11 cellular contexts compared by ENCODE assay signal in genomic region chr7:26279405-26279804, GRCh38. TPM values are rescaled to one million over a fixed set of nuclear protein-coding genes. Genes with fewer than 3 reads are reported as not detected.
DNase-seq lines count a peak whose midpoint lies in the region; ATAC-seq lines count a peak whose summit lies in the region.
"Had no signal": no experiment of that assay in that cellular context is flagged by ENCODE, and none has a peak within 500 bp of the region (broad histone marks: within the 10 kb centered on the region; RNA-seq: fewer than 3 reads in every experiment).

No MANE protein-coding gene starts in this region.

- peaks cover 23% of the 10 kb centered on the region for H3K4me1 Mint-ChIP-seq in activated T-cell treated with anti-CD3 and anti-CD28 coated beads, Interleukin-2, amount 50 U/mL, for 24 hours (ENCODE audit: low read depth)
- peaks cover 11% of the 10 kb centered on the region for H3K4me1 Mint-ChIP-seq in activated T-helper 17 cell treated with anti-CD3 and anti-CD28 coated beads, Interleukin-2, amount 50 U/mL, for 72 hours
- H3K4me1 Mint-ChIP-seq in stimulated activated memory B cell treated with anti-CD40 and anti-IgM and Interleukin-4, amounts not matched to agents 10 μg/mL and 1 μg/mL and 100 μg/mL, for 72 hours, result peaks cover 5% of the 10 kb centered on the region

- no peak overlapping the region for H2AFZ ChIP-seq in neuronal stem cell (ENCODE audit: low read length)

- no CpG with 5 or more reads among the region's 4 CpGs for WGBS in neuronal stem cell (ENCODE audit: extremely low coverage in 2 of 2, insufficient read length in 2 of 2, insufficient replicate concordance in 1 of 2), 2 donors

- no peaks in the 10 kb centered on the region for H3K27me3 Mint-ChIP-seq in activated T-cell treated with anti-CD3 and anti-CD28 coated beads, Interleukin-2, amount 50 U/mL, for 24 hours
- H3K27me3 Mint-ChIP-seq in activated T-helper 17 cell treated with anti-CD3 and anti-CD28 coated beads, Interleukin-2, amount 50 U/mL, for 72 hours, result no peaks in the 10 kb centered on the region
- no peaks in the 10 kb centered on the region for H3K27me3 Mint-ChIP-seq in stimulated activated memory B cell treated with anti-CD40 and anti-IgM and Interleukin-4, amounts not matched to agents 10 μg/mL and 1 μg/mL and 100 μg/mL, for 72 hours

- H3K36me3 ChIP-seq in neuronal stem cell (replicated peaks in 1 of 2; ENCODE audit: control insufficient read depth in 2 of 2, insufficient read depth in 2 of 2, low read length in 2 of 2), result no peaks in the 10 kb centered on the region
- H3K36me3 ChIP-seq: gastroesophageal sphincter had no signal

- no peak overlapping the region for H2BK5ac ChIP-seq in neuronal stem cell (ENCODE audit: low read length)

- peak overlapping the region; percentile 48 for H3K27ac Mint-ChIP-seq in activated T-cell treated with anti-CD3 and anti-CD28 coated beads, Interleukin-2, amount 50 U/mL, for 24 hours
- peak overlapping the region; percentile 64 for H3K27ac Mint-ChIP-seq in activated T-helper 17 cell treated with anti-CD3 and anti-CD28 coated beads, Interleukin-2, amount 50 U/mL, for 72 hours
- peak overlapping the region; percentile 3 for H3K27ac Mint-ChIP-seq in stimulated activated memory B cell treated with anti-CD40 and anti-IgM and Interleukin-4, amounts not matched to agents 10 μg/mL and 1 μg/mL and 100 μg/mL, for 72 hours

- no peak overlapping the region for H3K14ac ChIP-seq in neuronal stem cell (ENCODE audit: low read length)

- no peaks in the 10 kb centered on the region for H3K36me3 Mint-ChIP-seq in activated T-cell treated with anti-CD3 and anti-CD28 coated beads, Interleukin-2, amount 50 U/mL, for 24 hours (ENCODE audit: low read depth)
- no peaks in the 10 kb centered on the region for H3K36me3 Mint-ChIP-seq in activated T-helper 17 cell treated with anti-CD3 and anti-CD28 coated beads, Interleukin-2, amount 50 U/mL, for 72 hours (ENCODE audit: low read depth)
- H3K36me3 Mint-ChIP-seq in stimulated activated memory B cell treated with anti-CD40 and anti-IgM and Interleukin-4, amounts not matched to agents 10 μg/mL and 1 μg/mL and 100 μg/mL, for 72 hours, result no peaks in the 10 kb centered on the region

- no peak overlapping the region for H3K4me3 Mint-ChIP-seq in activated T-cell treated with anti-CD3 and anti-CD28 coated beads, Interleukin-2, amount 50 U/mL, for 24 hours
- H3K4me3 Mint-ChIP-seq in activated T-helper 17 cell treated with anti-CD3 and anti-CD28 coated beads, Interleukin-2, amount 50 U/mL, for 72 hours, result peak overlapping the region; percentile 53
- no peak overlapping the region for H3K4me3 Mint-ChIP-seq in stimulated activated memory B cell treated with anti-CD40 and anti-IgM and Interleukin-4, amounts not matched to agents 10 μg/mL and 1 μg/mL and 100 μg/mL, for 72 hours

- no peak overlapping the region for H3K4me2 ChIP-seq in neuronal stem cell (ENCODE audit: insufficient read depth, low read length, poor library complexity, severe bottlenecking)

- no peak overlapping the region for H3K23ac ChIP-seq in neuronal stem cell (ENCODE audit: low read depth, low read length, poor library complexity)

- H3K18ac ChIP-seq in neuronal stem cell (ENCODE audit: low read length), result no peak overlapping the region

- no peaks in the 10 kb centered on the region for H3K4me1 ChIP-seq in neuronal stem cell (ENCODE audit: control insufficient read depth in 2 of 2, insufficient read depth in 1 of 2, low read depth in 1 of 2, low read length in 2 of 2)
- H3K4me1 ChIP-seq: gastroesophageal sphincter had no signal

- no peak overlapping the region for H2AK5ac ChIP-seq in neuronal stem cell (ENCODE audit: low read depth, low read length)

- no peak overlapping the region for H2BK12ac ChIP-seq in neuronal stem cell (ENCODE audit: low read length)

- H2BK120ac ChIP-seq in neuronal stem cell (ENCODE audit: low read depth, low read length), result no peak overlapping the region

- peaks cover 5% of the 10 kb centered on the region for H3K9me3 Mint-ChIP-seq in activated T-cell treated with anti-CD3 and anti-CD28 coated beads, Interleukin-2, amount 50 U/mL, for 24 hours
- H3K9me3 Mint-ChIP-seq in activated T-helper 17 cell treated with anti-CD3 and anti-CD28 coated beads, Interleukin-2, amount 50 U/mL, for 72 hours, result no peaks in the 10 kb centered on the region
- H3K9me3 Mint-ChIP-seq in stimulated activated memory B cell treated with anti-CD40 and anti-IgM and Interleukin-4, amounts not matched to agents 10 μg/mL and 1 μg/mL and 100 μg/mL, for 72 hours, result no peaks in the 10 kb centered on the region

- peak; percentile 87 for ATAC-seq in activated T-helper 17 cell treated with anti-CD3 and anti-CD28 coated beads, Interleukin-2, amount 50 U/mL, for 72 hours (replicated peaks)
- ATAC-seq in stimulated activated memory B cell treated with anti-CD40 and anti-IgM and Interleukin-4, amounts not matched to agents 10 μg/mL and 1 μg/mL and 100 μg/mL, for 72 hours, result no peak
- ATAC-seq: gastroesophageal sphincter had no signal

- no peak overlapping the region for H3K4me3 ChIP-seq in neuronal stem cell (ENCODE audit: low read length in 2 of 2)
- H3K4me3 ChIP-seq: gastroesophageal sphincter, lung had no signal

- H3K27me3 ChIP-seq in neuronal stem cell (ENCODE audit: control insufficient read depth in 3 of 3, insufficient read depth in 3 of 3, low read depth in 1 of 3, low read length in 3 of 3), result no peaks in the 10 kb centered on the region
- H3K27me3 ChIP-seq: gastroesophageal sphincter had no signal

- H4K91ac ChIP-seq in neuronal stem cell (ENCODE audit: low read depth, low read length, poor library complexity), result no peak overlapping the region

- H3K9ac ChIP-seq in neuronal stem cell (ENCODE audit: low read depth, low read length, poor library complexity), result no peak overlapping the region

- no peak overlapping the region for H4K8ac ChIP-seq in neuronal stem cell (ENCODE audit: low read depth, low read length)

- no peak overlapping the region for H3K27ac ChIP-seq in neuronal stem cell (replicated peaks; ENCODE audit: low read length)
- H3K27ac ChIP-seq: gastroesophageal sphincter had no signal

- no peaks in the 10 kb centered on the region for H3K79me1 ChIP-seq in neuronal stem cell (ENCODE audit: low read depth, low read length)

- no peak overlapping the region for H2BK15ac ChIP-seq in neuronal stem cell (ENCODE audit: low read length)

- no peak overlapping the region for H3K4ac ChIP-seq in neuronal stem cell (ENCODE audit: low read length)

- no peaks in the 10 kb centered on the region for H3K9me3 ChIP-seq in neuronal stem cell (replicated peaks in 1 of 2; ENCODE audit: control insufficient read depth in 2 of 2, insufficient read depth in 1 of 2, low read depth in 1 of 2, low read length in 2 of 2)
- H3K9me3 ChIP-seq: gastroesophageal sphincter had no signal

- DNase-seq in activated T-cell treated with anti-CD3 and anti-CD28 coated beads, Interleukin-2, amount 50 U/mL, for 24 hours, result no peak
- no peak for DNase-seq in activated T-cell treated with anti-CD3 and anti-CD28 coated beads, Interleukin-2, amount 50 U/mL, for 1 hour
- DNase-seq in HT1080 (ENCODE audit: low read depth) (peak; percentile 66), neuronal stem cell (ENCODE audit: low spot score) (no peak), nucleus accumbens (lab: John Stamatoyannopoulos, UW) (no peak), middle frontal gyrus (ENCODE audit: extremely low spot score, low spot score) (no peak)
- DNase-seq: NCI-H1436 treated with DMSO at 0.1 percent for 48 hours had no signal

RNA-seq across cellular contexts. Expression of gene SNX10, which starts 12.3 kb away (rescaled TPM):
- total RNA-seq in HT1080 (2014; rRNA removed; shearing (Covaris generic)), result 3.2 and 3.8 TPM in 2 replicates
- polyA plus RNA-seq in HT1080 (2015; cell fraction: cytosol; rRNA removed), result 10.1 and 12.9 TPM in 2 replicates
- polyA plus RNA-seq in HT1080 (2015; cell fraction: nucleus; rRNA removed), result 3.7 and 4.4 TPM in 2 replicates
- total RNA-seq in activated T-helper 17 cell treated with anti-CD3 and anti-CD28 coated beads, Interleukin-2, amount 50 U/mL, for 72 hours, result 10 to 100 TPM; 23.5 to 30.8 TPM
- 9.4 TPM for polyA plus RNA-seq in neuronal stem cell (2013, experiment 1 of 2)
- 9.6 TPM for polyA plus RNA-seq in neuronal stem cell (2013, experiment 2 of 2)

Comparison
In these comparisons a context has a peak if more than half of its experiments do, and no peak if none do; other contexts are left out.
1. H3K27ac Mint-ChIP-seq: peak in every context shown above with its lines; median percentile 64 in activated T-helper 17 cell treated with anti-CD3 and anti-CD28 coated beads, Interleukin-2, amount 50 U/mL, for 72 hours; 48 in activated T-cell treated with anti-CD3 and anti-CD28 coated beads, Interleukin-2, amount 50 U/mL, for 24 hours; 3 in stimulated activated memory B cell treated with anti-CD40 and anti-IgM and Interleukin-4, amounts not matched to agents 10 μg/mL and 1 μg/mL and 100 μg/mL, for 72 hours.